ENCODE assay signal across 8 cellular contexts in the genomic region with DNA sequence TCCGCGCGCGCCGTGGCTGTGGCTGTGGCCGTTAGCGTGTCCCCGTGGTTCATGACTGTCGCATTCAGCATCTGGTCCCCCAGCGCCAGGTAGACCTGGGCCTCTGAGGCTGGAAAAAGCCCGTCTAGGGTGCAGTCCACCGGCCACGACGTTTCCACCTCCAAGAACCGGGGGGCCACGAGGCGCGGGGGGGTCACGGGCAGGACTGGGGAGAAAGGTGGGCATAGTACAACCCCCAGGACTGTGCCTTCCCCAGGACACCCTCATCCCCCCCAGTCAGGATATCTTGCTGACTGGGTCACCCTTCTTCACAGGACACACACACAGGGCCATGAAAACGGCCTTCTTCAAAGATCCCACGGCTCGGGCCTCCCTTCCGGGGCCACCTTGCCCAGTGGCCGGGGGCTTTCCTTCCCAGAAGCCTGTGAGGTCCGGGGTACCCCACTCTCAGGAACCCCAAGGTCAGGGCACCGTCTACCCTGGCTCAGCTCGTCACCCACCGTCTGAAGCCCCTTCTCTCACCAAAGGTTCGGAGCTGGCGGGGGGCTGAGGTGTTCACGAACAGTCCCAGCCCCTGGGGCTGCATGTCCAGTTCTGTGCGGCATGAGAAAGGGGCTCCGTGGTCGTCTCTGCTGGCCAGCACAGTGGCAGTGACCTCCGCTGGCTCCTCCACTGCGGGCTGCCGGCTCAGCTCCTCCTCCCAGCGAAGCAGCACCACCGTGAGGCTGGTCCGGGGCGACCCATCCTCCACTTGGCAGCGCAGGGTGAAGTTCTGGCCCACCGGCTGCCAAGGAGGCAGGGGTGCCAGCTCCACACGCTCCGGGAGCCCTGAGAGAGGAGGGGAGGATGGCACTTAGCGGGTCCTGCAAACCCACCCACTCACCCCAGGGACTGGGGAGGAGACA. TPM values are rescaled to one million over a fixed set of nuclear protein-coding genes. Genes with fewer than 3 reads are reported as not detected.
DNase-seq lines count a peak whose midpoint lies in the region; ATAC-seq and TF ChIP-seq lines count a peak whose summit lies in the region.

No MANE protein-coding gene starts in this region.

- H3K79me2 ChIP-seq in fibroblast of lung (ENCODE audit: control insufficient read depth, insufficient read depth, low read length) = peaks cover 20% of the 10 kb centered on the region

- peak overlapping the region; percentile 95 for H3K4me3 Mint-ChIP-seq in osteocyte (ENCODE audit: unreplicated experiment)

- peak overlapping the region; percentile 34; the same call in 1 of the 2 replicates for H3K27ac ChIP-seq in Panc1 (ENCODE audit: low read length)
- no peak overlapping the region for H3K27ac ChIP-seq in fibroblast of lung (ENCODE audit: insufficient read depth, low read length)

- H3K36me3 ChIP-seq in Panc1 (ENCODE audit: control insufficient read depth, insufficient read depth, low read length) (peaks cover 6% of the 10 kb centered on the region), fibroblast of lung (ENCODE audit: control insufficient read depth, insufficient read depth, low read length) (peaks cover 2% of the 10 kb centered on the region)

- H3K4me3 ChIP-seq in Panc1 (ENCODE audit: low read depth in 2 of 2, low read length in 2 of 2) (peak overlapping the region; percentile 78 to 86), fibroblast of lung (replicated peaks in 1 of 4; ENCODE audit: control extremely low read depth in 1 of 4, insufficient read depth in 1 of 4, low read depth in 3 of 4, low read length in 4 of 4) (peak overlapping the region in 2 of 4 experiments; percentile 23 to 85)

- H3K9me3 ChIP-seq in Panc1 (ENCODE audit: control insufficient read depth, insufficient read depth, low read depth, low read length) (no peaks in the 10 kb centered on the region), fibroblast of lung (ENCODE audit: control insufficient read depth, insufficient read depth, low read depth, low read length) (no peaks in the 10 kb centered on the region)

- H3K9me3 Mint-ChIP-seq in osteocyte (ENCODE audit: unreplicated experiment) = no peaks in the 10 kb centered on the region

- no peak overlapping the region for H2AFZ ChIP-seq in fibroblast of lung (ENCODE audit: low read length)

- H4K20me1 ChIP-seq in fibroblast of lung (ENCODE audit: control insufficient read depth, extremely low read depth, insufficient read depth, low read length) = no peaks in the 10 kb centered on the region

- H3K27ac Mint-ChIP-seq in osteocyte (ENCODE audit: unreplicated experiment) = no peak overlapping the region

- in situ Hi-C loops in Panc1 (cut with HindIII; ENCODE audit: low pct_unique_long_range_greater_than_20kb, low sequenced_read_pairs) = no loop called here

- H3K27me3 ChIP-seq in Panc1 (ENCODE audit: control insufficient read depth, insufficient read depth, low read length) = no peaks in the 10 kb centered on the region
- no peaks in the 10 kb centered on the region for H3K27me3 ChIP-seq in fibroblast of lung (ENCODE audit: control insufficient read depth, insufficient read depth, low read length)

- no peaks in the 10 kb centered on the region for H3K27me3 Mint-ChIP-seq in osteocyte (ENCODE audit: unreplicated experiment)

- CTCF ChIA-PET in Panc1 (lab: Charles Lee) = interaction anchor here (0.6 to 2.3 kb wide), 2 partner anchors 55 to 64 kb away, joined by 3 to 6 read pairs; partner anchors contain the start of gene ICAM1
- CTCF ChIA-PET in HEK293T (lab: Yijun Ruan, JAX) = interaction anchor here (0.9 kb wide), 1 partner anchor 55 kb away, joined by 3 read pairs; no protein-coding TSS in a partner anchor

- TF ChIP-seq CTCF in Panc1 (IDR thresholded peaks at IDR 0.05) (no peak), fibroblast of lung (conservative IDR thresholded peaks at IDR 0.05 in 1 of 2, IDR thresholded peaks at IDR 0.05 in 1 of 2; ENCODE audit: low read depth in 1 of 2, low read length in 2 of 2) (no peak), osteocyte (IDR thresholded peaks at IDR 0.05) (no peak)

- ATAC-seq in Panc1 (peak; percentile 1; the same call in 1 of the 2 replicates), HG02763 (IDR thresholded peaks at IDR 0.05; ENCODE audit: unreplicated experiment) (no peak)

- intact Hi-C loops in Panc1 (cut with micrococcal nuclease; ENCODE audit: unreplicated experiment) = no loop called here

- BruUV-seq in Panc1 (replicated peaks; lab: Mats Ljungman, UMichigan) = no TSS peak

- peak overlapping the region; percentile 58 for H3K4me2 ChIP-seq in fibroblast of lung (ENCODE audit: extremely low read depth, insufficient read depth, low read length)

- H3K36me3 Mint-ChIP-seq in osteocyte (ENCODE audit: unreplicated experiment) = no peaks in the 10 kb centered on the region

- peak overlapping the region; percentile 43 for H3K9ac ChIP-seq in fibroblast of lung (ENCODE audit: insufficient read depth, low read length)

- DNase-seq in Ammon's horn (ENCODE audit: low spot score) = peak; percentile 40
- DNase-seq in Panc1 (ENCODE audit: low read depth, low spot score) = no peak
- no peak for DNase-seq in fibroblast of lung (ENCODE audit: low read depth in 2 of 2)
- no peak for DNase-seq in osteocyte (ENCODE audit: extremely low spot score, unreplicated experiment)
- no peak for DNase-seq in NCI-H2196 (lab: John Stamatoyannopoulos, UW; ENCODE audit: unreplicated experiment)
- DNase-seq in ecto neural progenitor cell (ENCODE audit: low spot score) = no peak
- no peak for DNase-seq in HEK293T (ENCODE audit: extremely low spot score)

- peaks cover 25% of the 10 kb centered on the region for H3K4me1 Mint-ChIP-seq in osteocyte (ENCODE audit: unreplicated experiment)

- POLR2A ChIA-PET in Panc1 (lab: Charles Lee) (no interaction called here), HEK293T (lab: Yijun Ruan, JAX) (interaction anchor here (0.6 to 2.9 kb wide), 6 partner anchors 13 to 47 kb away, joined by 3 to 41 read pairs (median 12); partner anchors contain the start of genes FDX2, ICAM4, ICAM5 and TYK2)

- peaks cover 10% of the 10 kb centered on the region for H3K4me1 ChIP-seq in Panc1 (ENCODE audit: control insufficient read depth, insufficient read depth, low read length)
- peaks cover 13% of the 10 kb centered on the region for H3K4me1 ChIP-seq in fibroblast of lung (ENCODE audit: control insufficient read depth, extremely low read depth, insufficient read depth, low read length)

TF ChIP-seq in HEK293T, 16 proteins besides CTCF, POLR2A, EP300 and RAD21:
- no peak for TF ChIP-seq NFRKB (IDR thresholded peaks at IDR 0.05)
- TF ChIP-seq ZNF384 (IDR thresholded peaks at IDR 0.05) = no peak
- TF ChIP-seq SUZ12 (IDR thresholded peaks at IDR 0.05) = no peak
- no peak for TF ChIP-seq BHLHE40 (IDR thresholded peaks at IDR 0.05; ENCODE audit: borderline replicate concordance)
TF ChIP-seq in HEK293T: peak in this region for 0.

RNA-seq across cellular contexts. Expression of gene RAVER1, which starts 2.1 kb away (rescaled TPM):
- total RNA-seq in Panc1 (2021; ENCODE audit: unreplicated experiment) (55.6 TPM), fibroblast of lung (4.9 and 5.6 TPM in 2 replicates), osteocyte (36.8 and 45.8 TPM in 2 replicates)
- polyA plus RNA-seq in Panc1 (2012; ENCODE audit: insufficient read length) = 65.2 TPM
- 2.3 and 4.3 TPM in 2 replicates for polyA plus RNA-seq in fibroblast of lung
- 14.3 and 23.6 TPM in 2 replicates for polyA plus RNA-seq in fibroblast of lung (2012)
- 7.3 and 8.3 TPM in 2 replicates for polyA minus RNA-seq in fibroblast of lung (ENCODE audit: low replicate concordance)

RNA-seq across cellular contexts. Expression of gene ICAM3, which starts 4.0 kb away (rescaled TPM):
- total RNA-seq in Panc1 (2021; ENCODE audit: unreplicated experiment) (10.5 TPM), fibroblast of lung (4.3 and 5.1 TPM in 2 replicates), osteocyte (7.2 and 9.8 TPM in 2 replicates)
- 17.8 TPM for polyA plus RNA-seq in Panc1 (2012; ENCODE audit: insufficient read length)
- 4.5 and 7.1 TPM in 2 replicates for polyA plus RNA-seq in fibroblast of lung
- polyA plus RNA-seq in fibroblast of lung (2012) = 8.8 and 15.6 TPM in 2 replicates
- polyA minus RNA-seq in fibroblast of lung (ENCODE audit: low replicate concordance) = 4.6 and 7.5 TPM in 2 replicates

RNA-seq across cellular contexts. Expression of gene FDX2, which starts 19.6 kb away (rescaled TPM):
- total RNA-seq in Panc1 (2021; ENCODE audit: unreplicated experiment) = 25.5 TPM
- 33.6 TPM for polyA plus RNA-seq in Panc1 (2012; ENCODE audit: insufficient read length)
- total RNA-seq in fibroblast of lung = 14.1 and 21.0 TPM in 2 replicates
- polyA plus RNA-seq in fibroblast of lung = 14.0 and 20.8 TPM in 2 replicates
- polyA plus RNA-seq in fibroblast of lung (2012) = 30.3 and 48.1 TPM in 2 replicates
- polyA minus RNA-seq in fibroblast of lung (ENCODE audit: low replicate concordance) = 22.7 and 43.9 TPM in 2 replicates
- 21.5 and 27.4 TPM in 2 replicates for total RNA-seq in osteocyte

RNA-seq across cellular contexts. Expression of gene ZGLP1, which starts 25.8 kb away (rescaled TPM):
- total RNA-seq in Panc1 (2021; ENCODE audit: unreplicated experiment) (1.3 TPM), fibroblast of lung (0.51 and 0.66 TPM in 2 replicates), osteocyte (6.8 and 7.6 TPM in 2 replicates)
- 1.3 TPM for polyA plus RNA-seq in Panc1 (2012; ENCODE audit: insufficient read length)
- 0.35 TPM in 2 replicates for polyA plus RNA-seq in fibroblast of lung
- polyA plus RNA-seq in fibroblast of lung (2012) = 0.55 and 0.67 TPM in 2 replicates
- polyA minus RNA-seq in fibroblast of lung (ENCODE audit: low replicate concordance) = 0.19 and 2.5 TPM in 2 replicates

RNA-seq across cellular contexts. Expression of gene TYK2, which starts 45.0 kb away (rescaled TPM):
- total RNA-seq in Panc1 (2021; ENCODE audit: unreplicated experiment) = 104 TPM
- 78.8 TPM for polyA plus RNA-seq in Panc1 (2012; ENCODE audit: insufficient read length)
- 72.4 and 95.5 TPM in 2 replicates for total RNA-seq in fibroblast of lung
- 17.4 and 24.0 TPM in 2 replicates for polyA plus RNA-seq in fibroblast of lung
- polyA plus RNA-seq in fibroblast of lung (2012) = 44.5 and 59.0 TPM in 2 replicates
- polyA minus RNA-seq in fibroblast of lung (ENCODE audit: low replicate concordance) = 111 and 241 TPM in 2 replicates
- total RNA-seq in osteocyte = 117 and 136 TPM in 2 replicates
